In genomic region chr5:132497488-132497997, GRCh38 we compare ENCODE assay signal across 8 cellular contexts. TPM values are rescaled to one million over a fixed set of nuclear protein-coding genes. Genes with fewer than 3 reads are reported as not detected.
DNase-seq lines count a peak whose midpoint lies in the region; ATAC-seq and TF ChIP-seq lines count a peak whose summit lies in the region.

No MANE protein-coding gene starts in this region.

- CTCF ChIA-PET in Caco-2 (lab: Charles Lee), result interaction anchor here (0.6 to 1.1 kb wide), 4 partner anchors 70 to 323 kb away, joined by 3 read pairs; no protein-coding TSS in a partner anchor
- CTCF ChIA-PET in MCF 10A (lab: Yijun Ruan, JAX), result interaction anchor here (0.5 to 21.5 kb wide), 22 partner anchors 9 to 1075 kb away, joined by 3 to 359 read pairs (median 7); partner anchors contain the start of genes GDF9, SLC22A4, SLC22A5 and UQCRQ

- DNase-seq in Caco-2 (peak; percentile 73 to 88), LHCN-M2 (ENCODE audit: low read depth) (peak; percentile 93), MCF 10A (ENCODE audit: unreplicated experiment) (peak; percentile 96), islet precursor cell (peak; percentile 96), cerebellar nuclear complex (lab: John Stamatoyannopoulos, UW) (no peak), HUDEP-2 (lab: John Stamatoyannopoulos, UW; ENCODE audit: unreplicated experiment in 76 of 76) (no peak), DMS79 treated with DMSO at 0.1 percent for 48 hours (lab: John Stamatoyannopoulos, UW) (no peak)
- DNase-seq in stimulated activated effector memory CD8-positive, alpha-beta T cell treated with anti-CD3 and anti-CD28 coated beads, Interleukin-12 subunit alpha, Interleukin-12 subunit beta, amount 100 ng/mL, for 72 hours (ENCODE audit: low spot score in 2 of 2), result peak in 1 of 2 donors; percentile 51

- H3K27me3 Mint-ChIP-seq in Caco-2 (ENCODE audit: insufficient read depth, unreplicated experiment) (no peaks in the 10 kb centered on the region), MCF 10A (ENCODE audit: insufficient read depth, unreplicated experiment) (no peaks in the 10 kb centered on the region)

- peak overlapping the region; percentile 88 for H3K4me3 Mint-ChIP-seq in Caco-2 (ENCODE audit: unreplicated experiment)
- H3K4me3 Mint-ChIP-seq in MCF 10A (ENCODE audit: unreplicated experiment), result peak overlapping the region; percentile 80
- H3K4me3 Mint-ChIP-seq in stimulated activated effector memory CD8-positive, alpha-beta T cell treated with anti-CD3 and anti-CD28 coated beads, Interleukin-12 subunit alpha, Interleukin-12 subunit beta, amount 100 ng/mL, for 72 hours, result peak overlapping the region; percentile 85

- intact Hi-C loops in Caco-2 (cut with micrococcal nuclease; ENCODE audit: unreplicated experiment), result loop anchor here (2.0 to 5.0 kb wide), 3 partner anchors 27 to 220 kb away; partner anchors contain the start of gene RAD50
- intact Hi-C loops in MCF 10A (cut with micrococcal nuclease), result loop anchor here (1.0 to 10.0 kb wide), 3 partner anchors 39 to 317 kb away; partner anchors contain the start of gene SLC22A4

- H3K27me3 ChIP-seq in Caco-2 (replicated peaks; ENCODE audit: control insufficient read depth, insufficient read depth, low read length), result no peaks in the 10 kb centered on the region

- H3K9me3 Mint-ChIP-seq in Caco-2 (ENCODE audit: unreplicated experiment) (no peaks in the 10 kb centered on the region), MCF 10A (ENCODE audit: unreplicated experiment) (no peaks in the 10 kb centered on the region)
- no peaks in the 10 kb centered on the region for H3K9me3 Mint-ChIP-seq in stimulated activated effector memory CD8-positive, alpha-beta T cell treated with anti-CD3 and anti-CD28 coated beads, Interleukin-12 subunit alpha, Interleukin-12 subunit beta, amount 100 ng/mL, for 72 hours

- H3K36me3 ChIP-seq in Caco-2 (ENCODE audit: control insufficient read depth, insufficient read depth, low read length), result no peaks in the 10 kb centered on the region

- TF ChIP-seq CTCF in Caco-2 (IDR thresholded peaks at IDR 0.05; ENCODE audit: insufficient read depth in 1 of 2, low read depth in 1 of 2, low read length in 1 of 2, severe bottlenecking in 1 of 2, unreplicated experiment in 1 of 2), result no peak
- TF ChIP-seq CTCF in MCF 10A (IDR thresholded peaks at IDR 0.05; ENCODE audit: unreplicated experiment), result no peak

- H3K4me3 ChIP-seq in Caco-2 (ENCODE audit: low read depth, low read length), result peak overlapping the region; percentile 54

- peaks cover 55% of the 10 kb centered on the region for H3K4me1 ChIP-seq in Caco-2

- peak overlapping the region; percentile 85 for H3K27ac Mint-ChIP-seq in Caco-2 (ENCODE audit: unreplicated experiment)
- peak overlapping the region; percentile 83 for H3K27ac Mint-ChIP-seq in MCF 10A (ENCODE audit: low read depth, unreplicated experiment)
- peak overlapping the region; percentile 95 for H3K27ac Mint-ChIP-seq in stimulated activated effector memory CD8-positive, alpha-beta T cell treated with anti-CD3 and anti-CD28 coated beads, Interleukin-12 subunit alpha, Interleukin-12 subunit beta, amount 100 ng/mL, for 72 hours

- H3K4me1 Mint-ChIP-seq in Caco-2 (ENCODE audit: low read depth, unreplicated experiment), result peaks cover 29% of the 10 kb centered on the region
- H3K4me1 Mint-ChIP-seq in MCF 10A (ENCODE audit: insufficient read depth, unreplicated experiment), result peaks cover 32% of the 10 kb centered on the region
- H3K4me1 Mint-ChIP-seq in stimulated activated effector memory CD8-positive, alpha-beta T cell treated with anti-CD3 and anti-CD28 coated beads, Interleukin-12 subunit alpha, Interleukin-12 subunit beta, amount 100 ng/mL, for 72 hours, result peaks cover 78% of the 10 kb centered on the region

- no peaks in the 10 kb centered on the region for H3K9me3 ChIP-seq in Caco-2

- ATAC-seq in stimulated activated effector memory CD8-positive, alpha-beta T cell treated with anti-CD3 and anti-CD28 coated beads, Interleukin-12 subunit alpha, Interleukin-12 subunit beta, amount 100 ng/mL, for 72 hours, result no peak

- POLR2A ChIA-PET in Caco-2 (lab: Charles Lee) (interaction anchor here (0.6 to 2.5 kb wide), 5 partner anchors 68 to 204 kb away, joined by 3 to 20 read pairs (median 3); partner anchors contain the start of genes SLC22A4 and SLC22A5), MCF 10A (lab: Yijun Ruan, JAX) (interaction anchor here (0.6 to 6.5 kb wide), 22 partner anchors 8 to 248 kb away, joined by 3 to 84 read pairs (median 6); partner anchors contain the start of genes RAD50, SLC22A4 and SLC22A5)

- H3K36me3 Mint-ChIP-seq in Caco-2 (ENCODE audit: insufficient read depth, unreplicated experiment), result peaks cover 8% of the 10 kb centered on the region
- H3K36me3 Mint-ChIP-seq in MCF 10A (ENCODE audit: insufficient read depth, unreplicated experiment), result no peaks in the 10 kb centered on the region
- peaks cover 18% of the 10 kb centered on the region for H3K36me3 Mint-ChIP-seq in stimulated activated effector memory CD8-positive, alpha-beta T cell treated with anti-CD3 and anti-CD28 coated beads, Interleukin-12 subunit alpha, Interleukin-12 subunit beta, amount 100 ng/mL, for 72 hours

- TSS peak; percentile 77 for BruUV-seq in Caco-2 (replicated peaks; lab: Mats Ljungman, UMichigan)
- TSS peak; percentile 72 for BruUV-seq in MCF 10A (replicated peaks; lab: Mats Ljungman, UMichigan)

RNA-seq across cellular contexts. Expression of gene IRF1, which starts 7.0 kb away (rescaled TPM):
- 16.0 and 16.8 TPM in 2 replicates for total RNA-seq in Caco-2 (2022)
- 17.8 and 20.3 TPM in 2 replicates for total RNA-seq in LHCN-M2 (2014; rRNA removed)
- 18.0 TPM for polyA plus RNA-seq in LHCN-M2 (2012)
- 18.7 and 23.0 TPM in 2 replicates for total RNA-seq in MCF 10A (2022)

RNA-seq across cellular contexts. Expression of gene IL5, which starts 45.8 kb away (rescaled TPM):
- total RNA-seq in Caco-2 (2022) (not detected in 2 replicates), LHCN-M2 (2014; rRNA removed) (not detected in 2 replicates), MCF 10A (2022) (not detected in 2 replicates)
- polyA plus RNA-seq in LHCN-M2 (2012), result not detected

RNA-seq across cellular contexts. Expression of gene RAD50, which starts 59.2 kb away (rescaled TPM):
- 53.2 and 58.2 TPM in 2 replicates for total RNA-seq in Caco-2 (2022)
- 21.9 and 27.0 TPM in 2 replicates for total RNA-seq in LHCN-M2 (2014; rRNA removed)
- polyA plus RNA-seq in LHCN-M2 (2012), result 11.0 TPM
- 145 TPM in 2 replicates for total RNA-seq in MCF 10A (2022)

Comparison
In these comparisons a context has a peak if more than half of its experiments do, and no peak if none do; other contexts are left out.
1. DNase-seq: peak in Caco-2 (2 of 2), LHCN-M2 (single experiment), MCF 10A (single experiment) and islet precursor cell (single experiment); none in cerebellar nuclear complex (0 of 2), HUDEP-2 (0 of 76) and DMS79 treated with DMSO at 0.1 percent for 48 hours (single experiment).
2. Peak in every context shown above with its lines, with median percentiles within 50 percentile points of each other: H3K27ac Mint-ChIP-seq and H3K4me3 Mint-ChIP-seq.